1 cellular context compared by ENCODE assay signal in the genomic region with DNA sequence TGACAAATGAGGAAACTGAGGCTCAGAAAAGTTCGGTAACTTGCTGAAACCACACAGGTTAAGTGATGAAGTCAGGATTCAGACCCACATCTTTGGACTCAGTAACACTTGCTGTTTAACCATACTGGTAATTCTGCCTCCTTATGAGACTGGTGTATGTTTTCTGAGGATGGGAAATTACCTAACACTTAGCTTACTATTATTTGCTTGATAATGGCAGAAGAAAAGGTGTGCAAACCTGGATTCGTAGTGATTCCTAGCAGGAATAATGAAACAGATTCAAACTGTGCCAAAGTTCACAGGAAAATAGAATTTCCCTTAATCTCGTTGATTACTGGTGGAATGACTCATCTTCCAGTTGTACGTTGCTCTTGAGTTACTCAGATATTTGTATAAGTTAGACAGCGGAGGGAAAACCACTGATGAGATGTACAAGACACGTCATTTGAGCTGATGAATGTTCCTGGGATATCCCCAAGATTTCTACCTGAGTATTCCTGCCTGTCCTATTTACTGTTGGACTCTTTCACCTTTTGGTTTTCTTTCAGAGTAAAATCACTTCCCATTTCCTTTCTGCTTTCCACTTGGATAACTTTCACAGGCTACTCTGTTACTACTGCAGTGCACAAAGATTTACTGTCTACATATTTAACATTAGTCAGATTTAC.
TF ChIP-seq lines count a peak whose summit lies in the region.

No MANE protein-coding gene starts in this region.

TF ChIP-seq in SK-N-SH, 30 proteins besides CTCF, POLR2A, EP300 and RAD21:
- TF ChIP-seq RXRA (IDR thresholded peaks at IDR 0.05; ENCODE audit: borderline replicate concordance, low read depth) (peak; percentile 80; the same call in 1 of the 2 replicates), POLR2AphosphoS5 (IDR thresholded peaks at IDR 0.05; ENCODE audit: low read depth, low read length) (peak; percentile 59; the same call in 1 of the 2 replicates), TCF12 (IDR thresholded peaks at IDR 0.05) (peak; percentile 75), SIN3A (IDR thresholded peaks at IDR 0.05; ENCODE audit: borderline replicate concordance, low read depth, low read length) (no peak), JUND (IDR thresholded peaks at IDR 0.05) (peak; percentile 91), RCOR1 (IDR thresholded peaks at IDR 0.05; ENCODE audit: low read length) (no peak), FOSL2 (IDR thresholded peaks at IDR 0.05; ENCODE audit: borderline replicate concordance, low read depth) (peak; percentile 92), NFIC (IDR thresholded peaks at IDR 0.05; ENCODE audit: borderline replicate concordance) (peak; percentile 34; the same call in 1 of the 2 replicates)
- TF ChIP-seq, protein P1, sequence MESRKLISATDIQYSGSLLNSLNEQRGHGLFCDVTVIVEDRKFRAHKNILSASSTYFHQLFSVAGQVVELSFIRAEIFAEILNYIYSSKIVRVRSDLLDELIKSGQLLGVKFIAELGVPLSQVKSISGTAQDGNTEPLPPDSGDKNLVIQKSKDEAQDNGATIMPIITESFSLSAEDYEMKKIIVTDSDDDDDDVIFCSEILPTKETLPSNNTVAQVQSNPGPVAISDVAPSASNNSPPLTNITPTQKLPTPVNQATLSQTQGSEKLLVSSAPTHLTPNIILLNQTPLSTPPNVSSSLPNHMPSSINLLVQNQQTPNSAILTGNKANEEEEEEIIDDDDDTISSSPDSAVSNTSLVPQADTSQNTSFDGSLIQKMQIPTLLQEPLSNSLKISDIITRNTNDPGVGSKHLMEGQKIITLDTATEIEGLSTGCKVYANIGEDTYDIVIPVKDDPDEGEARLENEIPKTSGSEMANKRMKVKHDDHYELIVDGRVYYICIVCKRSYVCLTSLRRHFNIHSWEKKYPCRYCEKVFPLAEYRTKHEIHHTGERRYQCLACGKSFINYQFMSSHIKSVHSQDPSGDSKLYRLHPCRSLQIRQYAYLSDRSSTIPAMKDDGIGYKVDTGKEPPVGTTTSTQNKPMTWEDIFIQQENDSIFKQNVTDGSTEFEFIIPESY (IDR thresholded peaks at IDR 0.05; ENCODE audit: borderline replicate concordance, low read depth), result peak; percentile 27; the same call in 1 of the 2 replicates
- TF ChIP-seq, protein P2, sequence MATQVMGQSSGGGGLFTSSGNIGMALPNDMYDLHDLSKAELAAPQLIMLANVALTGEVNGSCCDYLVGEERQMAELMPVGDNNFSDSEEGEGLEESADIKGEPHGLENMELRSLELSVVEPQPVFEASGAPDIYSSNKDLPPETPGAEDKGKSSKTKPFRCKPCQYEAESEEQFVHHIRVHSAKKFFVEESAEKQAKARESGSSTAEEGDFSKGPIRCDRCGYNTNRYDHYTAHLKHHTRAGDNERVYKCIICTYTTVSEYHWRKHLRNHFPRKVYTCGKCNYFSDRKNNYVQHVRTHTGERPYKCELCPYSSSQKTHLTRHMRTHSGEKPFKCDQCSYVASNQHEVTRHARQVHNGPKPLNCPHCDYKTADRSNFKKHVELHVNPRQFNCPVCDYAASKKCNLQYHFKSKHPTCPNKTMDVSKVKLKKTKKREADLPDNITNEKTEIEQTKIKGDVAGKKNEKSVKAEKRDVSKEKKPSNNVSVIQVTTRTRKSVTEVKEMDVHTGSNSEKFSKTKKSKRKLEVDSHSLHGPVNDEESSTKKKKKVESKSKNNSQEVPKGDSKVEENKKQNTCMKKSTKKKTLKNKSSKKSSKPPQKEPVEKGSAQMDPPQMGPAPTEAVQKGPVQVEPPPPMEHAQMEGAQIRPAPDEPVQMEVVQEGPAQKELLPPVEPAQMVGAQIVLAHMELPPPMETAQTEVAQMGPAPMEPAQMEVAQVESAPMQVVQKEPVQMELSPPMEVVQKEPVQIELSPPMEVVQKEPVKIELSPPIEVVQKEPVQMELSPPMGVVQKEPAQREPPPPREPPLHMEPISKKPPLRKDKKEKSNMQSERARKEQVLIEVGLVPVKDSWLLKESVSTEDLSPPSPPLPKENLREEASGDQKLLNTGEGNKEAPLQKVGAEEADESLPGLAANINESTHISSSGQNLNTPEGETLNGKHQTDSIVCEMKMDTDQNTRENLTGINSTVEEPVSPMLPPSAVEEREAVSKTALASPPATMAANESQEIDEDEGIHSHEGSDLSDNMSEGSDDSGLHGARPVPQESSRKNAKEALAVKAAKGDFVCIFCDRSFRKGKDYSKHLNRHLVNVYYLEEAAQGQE (IDR thresholded peaks at IDR 0.05; ENCODE audit: low read depth, low read length), result no peak
- TF ChIP-seq, protein P3, sequence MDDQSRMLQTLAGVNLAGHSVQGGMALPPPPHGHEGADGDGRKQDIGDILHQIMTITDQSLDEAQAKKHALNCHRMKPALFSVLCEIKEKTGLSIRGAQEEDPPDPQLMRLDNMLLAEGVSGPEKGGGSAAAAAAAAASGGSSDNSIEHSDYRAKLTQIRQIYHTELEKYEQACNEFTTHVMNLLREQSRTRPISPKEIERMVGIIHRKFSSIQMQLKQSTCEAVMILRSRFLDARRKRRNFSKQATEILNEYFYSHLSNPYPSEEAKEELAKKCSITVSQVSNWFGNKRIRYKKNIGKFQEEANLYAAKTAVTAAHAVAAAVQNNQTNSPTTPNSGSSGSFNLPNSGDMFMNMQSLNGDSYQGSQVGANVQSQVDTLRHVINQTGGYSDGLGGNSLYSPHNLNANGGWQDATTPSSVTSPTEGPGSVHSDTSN (IDR thresholded peaks at IDR 0.05), result peak; percentile 81
